ENCODE assay signal across 19 cellular contexts in genomic region chr2:239394346-239394945, GRCh38. TPM values are rescaled to one million over a fixed set of nuclear protein-coding genes. Genes with fewer than 3 reads are reported as not detected.
A peak's percentile ranks its signal among the peaks of the same experiment; 100 is the strongest.
DNase-seq lines count a peak whose midpoint lies in the region; ATAC-seq and TF ChIP-seq lines count a peak whose summit lies in the region.
"Had no signal": no experiment of that assay in that cellular context is flagged by ENCODE, and none has a peak within 500 bp of the region (broad histone marks: within the 10 kb centered on the region; RNA-seq: fewer than 3 reads in every experiment).

No MANE protein-coding gene starts in this region.

- no peak overlapping the region for H3K4me3 Mint-ChIP-seq in activated T-helper 17 cell treated with anti-CD3 and anti-CD28 coated beads, Interleukin-2, amount 50 U/mL, for 72 hours
- H3K4me3 Mint-ChIP-seq: immature natural killer cell; stimulated activated naive CD8-positive, alpha-beta T cell treated with anti-CD3 and anti-CD28 coated beads, Interleukin-15, Interleukin-2, amounts not matched to agents 100 ng/mL and 50 ng/mL, for 24 hours; T-helper 17 cell had no signal

- H2AFZ ChIP-seq in DND-41 (ENCODE audit: low read depth, low read length) = no peak overlapping the region

- peak overlapping the region; percentile 29 for H3K27ac Mint-ChIP-seq in activated T-helper 17 cell treated with anti-CD3 and anti-CD28 coated beads, Interleukin-2, amount 50 U/mL, for 72 hours
- H3K27ac Mint-ChIP-seq: stimulated activated naive CD8-positive, alpha-beta T cell treated with anti-CD3 and anti-CD28 coated beads, Interleukin-15, Interleukin-2, amounts not matched to agents 100 ng/mL and 50 ng/mL, for 24 hours; T-helper 17 cell had no signal

- H3K4me1 ChIP-seq in DND-41 (ENCODE audit: insufficient read depth, low read length) = peaks cover 85% of the 10 kb centered on the region

- peaks cover 84% of the 10 kb centered on the region for H3K36me3 ChIP-seq in DND-41 (ENCODE audit: insufficient read depth, low read length)

- H3K27ac ChIP-seq in DND-41 (ENCODE audit: low read length) = peak overlapping the region; percentile 57
- H3K27ac ChIP-seq: C4-2B had no signal

- DNase-seq in DND-41 = no peak
- peak; percentile 22 for DNase-seq in NCI-H128 (lab: John Stamatoyannopoulos, UW; ENCODE audit: unreplicated experiment)
- DNase-seq in retina = peak; percentile 8
- DNase-seq in ACHN = no peak
- DNase-seq in medulla oblongata (ENCODE audit: extremely low spot score) = no peak
- DNase-seq in putamen (ENCODE audit: low spot score) = no peak
- DNase-seq: activated CD4-positive, alpha-beta T cell treated with anti-CD3 and anti-CD28 coated beads for 1 hour; amygdala; EL; immature natural killer cell; MV-4-11; NCI-H82; occipital lobe; T-helper 17 cell had no signal

- peak overlapping the region; percentile 24; the same call in 1 of the 2 replicates for H3K9ac ChIP-seq in DND-41 (ENCODE audit: low read depth, low read length)

- peaks cover 93% of the 10 kb centered on the region for H4K20me1 ChIP-seq in DND-41 (ENCODE audit: insufficient read depth, low read length)

- peaks cover 30% of the 10 kb centered on the region for H3K4me1 Mint-ChIP-seq in activated T-helper 17 cell treated with anti-CD3 and anti-CD28 coated beads, Interleukin-2, amount 50 U/mL, for 72 hours

- peak overlapping the region; percentile 31 for H3K4me2 ChIP-seq in DND-41 (ENCODE audit: insufficient read depth, low read length)

- no peaks in the 10 kb centered on the region for H3K27me3 ChIP-seq in DND-41 (ENCODE audit: insufficient read depth, low read length, poor library complexity)

- in situ Hi-C loops in ACHN (cut with HindIII; ENCODE audit: low pct_ligation_motif_present, low pct_unique_long_range_greater_than_20kb, low sequenced_read_pairs) = no loop called here

- H3K4me3 ChIP-seq in DND-41 (ENCODE audit: low read depth in 1 of 2, low read length in 2 of 2) = 0 out of 4 replicates have a peak overlapping the region, but pooled peaks of 1 of the 2 experiments have one; percentile 4
- H3K4me3 ChIP-seq: GM12878 had no signal

- TF ChIP-seq CTCF in DND-41 (IDR thresholded peaks at IDR 0.05; ENCODE audit: borderline replicate concordance, extremely low read depth, low read length, poor library complexity, severe bottlenecking) = no peak

- H3K79me2 ChIP-seq in DND-41 (ENCODE audit: insufficient read depth, low read length) = peaks cover 100% of the 10 kb centered on the region

- ATAC-seq in DND-41 (ENCODE audit: insufficient read depth, low read depth) = no peak
- no peak for ATAC-seq in activated T-helper 17 cell treated with anti-CD3 and anti-CD28 coated beads, Interleukin-2, amount 50 U/mL, for 72 hours (replicated peaks)
- ATAC-seq: GM12878, HepG2, T-helper 17 cell had no signal

- H3K27me3 Mint-ChIP-seq in activated T-helper 17 cell treated with anti-CD3 and anti-CD28 coated beads, Interleukin-2, amount 50 U/mL, for 72 hours = no peaks in the 10 kb centered on the region
- H3K27me3 Mint-ChIP-seq: stimulated activated naive CD8-positive, alpha-beta T cell treated with anti-CD3 and anti-CD28 coated beads, Interleukin-15, Interleukin-2, amounts not matched to agents 100 ng/mL and 50 ng/mL, for 24 hours; T-helper 17 cell had no signal

- no peaks in the 10 kb centered on the region for H3K9me3 Mint-ChIP-seq in activated T-helper 17 cell treated with anti-CD3 and anti-CD28 coated beads, Interleukin-2, amount 50 U/mL, for 72 hours
- H3K9me3 Mint-ChIP-seq: immature natural killer cell; stimulated activated naive CD8-positive, alpha-beta T cell treated with anti-CD3 and anti-CD28 coated beads, Interleukin-15, Interleukin-2, amounts not matched to agents 100 ng/mL and 50 ng/mL, for 24 hours had no signal

- no peaks in the 10 kb centered on the region for H3K9me3 ChIP-seq in DND-41 (ENCODE audit: insufficient read depth, low read length, severe bottlenecking)

- peaks cover 1% of the 10 kb centered on the region for H3K36me3 Mint-ChIP-seq in activated T-helper 17 cell treated with anti-CD3 and anti-CD28 coated beads, Interleukin-2, amount 50 U/mL, for 72 hours (ENCODE audit: low read depth)

RNA-seq across cellular contexts. Expression of gene HDAC4, which starts 6.4 kb away (rescaled TPM):
- 10 to 100 TPM; 34.3 to 52.9 TPM for total RNA-seq in activated T-helper 17 cell treated with anti-CD3 and anti-CD28 coated beads, Interleukin-2, amount 50 U/mL, for 72 hours

Comparison
In these comparisons a context has a peak if more than half of its experiments do, and no peak if none do; other contexts are left out.
1. DNase-seq: peak in NCI-H128 (single experiment) and retina (single experiment); none in DND-41 (single experiment), ACHN (single experiment), medulla oblongata (single experiment) and putamen (single experiment).